ENCODE assay signal across 8 cellular contexts in the genomic region with DNA sequence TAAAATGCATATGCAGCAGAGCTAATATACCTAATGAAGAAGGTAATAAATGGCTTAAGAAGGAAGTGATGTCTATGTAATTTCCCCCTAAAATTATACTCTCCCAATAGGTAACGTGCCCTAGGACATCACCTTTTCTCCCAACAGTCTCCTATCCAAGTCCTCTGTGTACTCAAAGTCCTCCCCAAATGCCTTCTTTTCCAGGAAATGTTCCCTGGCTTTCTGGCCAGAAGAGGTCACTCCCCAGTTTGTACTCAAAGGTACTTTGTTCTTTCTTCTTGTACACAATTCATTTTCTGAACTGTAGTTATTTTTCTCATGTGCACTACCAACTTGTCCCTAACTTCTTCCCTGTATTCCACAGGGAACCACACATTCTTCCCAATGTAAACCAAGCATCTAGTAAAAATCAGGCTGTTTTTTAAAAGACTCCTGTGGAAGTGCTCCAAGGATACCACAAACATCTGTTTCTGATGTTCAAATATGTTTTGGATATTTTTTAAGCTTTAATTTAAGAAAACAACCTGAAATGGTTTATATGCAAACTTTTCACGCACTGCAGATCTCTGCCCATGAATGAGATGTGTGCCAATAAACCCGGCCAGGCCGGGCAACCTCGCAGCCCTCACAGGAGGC.
DNase-seq lines count a peak whose midpoint lies in the region; ATAC-seq and TF ChIP-seq lines count a peak whose summit lies in the region.

No MANE protein-coding gene starts in this region.

- TF ChIP-seq POLR2A in transverse colon (IDR thresholded peaks at IDR 0.05): no peak

- no TSS peak for BruUV-seq in MCF 10A (replicated peaks; lab: Mats Ljungman, UMichigan)

- H2BK5ac ChIP-seq in mesenchymal stem cell (ENCODE audit: low read depth, low read length, poor library complexity, severe bottlenecking): no peak overlapping the region

- H2BK15ac ChIP-seq in mesenchymal stem cell (ENCODE audit: low read depth, poor library complexity, severe bottlenecking): no peak overlapping the region

- no peaks in the 10 kb centered on the region for H3K27me3 ChIP-seq in mesenchymal stem cell (ENCODE audit: control insufficient read depth in 1 of 2, insufficient read depth in 1 of 2, low read length in 2 of 2)
- no peaks in the 10 kb centered on the region for H3K27me3 ChIP-seq in transverse colon

- no peaks in the 10 kb centered on the region for H3K9me3 Mint-ChIP-seq in activated T-cell treated with anti-CD3 and anti-CD28 coated beads, Interleukin-2, amount 50 U/mL, for 4 hours
- no peaks in the 10 kb centered on the region for H3K9me3 Mint-ChIP-seq in MCF 10A (ENCODE audit: unreplicated experiment)

- in situ Hi-C loops in transverse colon (cut with MboI; ENCODE audit: low pct_ligation_motif_present in 1 of 4, low pct_unique_long_range_greater_than_20kb in 1 of 4, low sequenced_read_pairs in 3 of 4): loop anchor here in 1 of 4 donors (10.0 kb wide), 1 partner anchor 92 kb away; no protein-coding TSS in a partner anchor

- peaks cover 81% of the 10 kb centered on the region for H3K4me1 Mint-ChIP-seq in activated T-cell treated with anti-CD3 and anti-CD28 coated beads, Interleukin-2, amount 50 U/mL, for 4 hours (ENCODE audit: low read depth)
- H3K4me1 Mint-ChIP-seq in MCF 10A (ENCODE audit: insufficient read depth, unreplicated experiment): peaks cover 57% of the 10 kb centered on the region

- intact Hi-C loops in MCF 10A (cut with micrococcal nuclease) (loop anchor here (5.0 kb wide), 1 partner anchor 46 kb away; no protein-coding TSS in a partner anchor), transverse colon (cut with DNase I; ENCODE audit: low total_unique reads) (no loop called here)

- H3K4me3 ChIP-seq in mesenchymal stem cell (ENCODE audit: insufficient read depth in 1 of 2, low read depth in 1 of 2, low read length in 2 of 2): peak overlapping the region in 1 of 2 experiments; percentile 44
- H3K4me3 ChIP-seq in transverse colon: peak overlapping the region in 2 of 4 donors; percentile 1 to 7

- ATAC-seq in activated T-cell treated with anti-CD3 and anti-CD28 coated beads, Interleukin-2, amount 50 U/mL, for 4 hours: no peak
- ATAC-seq in GM18858 (IDR thresholded peaks at IDR 0.05; ENCODE audit: unreplicated experiment): no peak

- peak overlapping the region; percentile 83 to 88 for H3K18ac ChIP-seq in mesenchymal stem cell (ENCODE audit: low read depth in 1 of 2, low read length in 2 of 2)

- H2BK12ac ChIP-seq in mesenchymal stem cell (ENCODE audit: low read length in 2 of 2): peak overlapping the region; percentile 69 to 94

- H4K8ac ChIP-seq in mesenchymal stem cell (ENCODE audit: low read length): peak overlapping the region; percentile 29

- H3K4ac ChIP-seq in mesenchymal stem cell (ENCODE audit: low read depth in 1 of 2, low read length in 2 of 2): peak overlapping the region in 1 of 2 experiments; percentile 67

- peak overlapping the region; percentile 58 for H3K4me3 Mint-ChIP-seq in activated T-cell treated with anti-CD3 and anti-CD28 coated beads, Interleukin-2, amount 50 U/mL, for 4 hours
- H3K4me3 Mint-ChIP-seq in MCF 10A (ENCODE audit: unreplicated experiment): peak overlapping the region; percentile 21

- H3K4me2 ChIP-seq in mesenchymal stem cell (ENCODE audit: low read length, poor library complexity, severe bottlenecking): no peak overlapping the region

- H2AFZ ChIP-seq in mesenchymal stem cell (ENCODE audit: low read depth, low read length): no peak overlapping the region

- WGBS in mesenchymal stem cell: 80% methylated on average over 5 of the region's 5 CpGs
- 17 to 60% methylated on average over 1 to 5 of the region's 5 CpGs for WGBS in transverse colon (ENCODE audit: low coverage in 1 of 2), 2 donors

- peaks cover 12% of the 10 kb centered on the region for H3K4me1 ChIP-seq in mesenchymal stem cell (ENCODE audit: control insufficient read depth, insufficient read depth, low read depth, low read length)
- H3K4me1 ChIP-seq in transverse colon: peaks cover 31 to 91% (median 64%) of the 10 kb centered on the region in 4 donors

- TF ChIP-seq CTCF in MCF 10A (IDR thresholded peaks at IDR 0.05; ENCODE audit: unreplicated experiment) (no peak), transverse colon (IDR thresholded peaks at IDR 0.05) (no peak)

- peak overlapping the region; percentile 96 for H3K27ac Mint-ChIP-seq in MCF 10A (ENCODE audit: low read depth, unreplicated experiment)

- POLR2A ChIA-PET in MCF 10A (lab: Yijun Ruan, JAX): interaction anchor here (0.7 to 5.4 kb wide), 25 partner anchors 8 to 1611 kb away, joined by 3 to 65 read pairs (median 10); no protein-coding TSS in a partner anchor

- peak overlapping the region; percentile 70 for H4K91ac ChIP-seq in mesenchymal stem cell (ENCODE audit: low read length)

- H3K9me3 ChIP-seq in mesenchymal stem cell (ENCODE audit: control insufficient read depth, low read length): no peaks in the 10 kb centered on the region
- H3K9me3 ChIP-seq in transverse colon: no peaks in the 10 kb centered on the region

- H3K79me1 ChIP-seq in mesenchymal stem cell (replicated peaks; ENCODE audit: low read length, poor library complexity, severe bottlenecking): peaks cover 27% of the 10 kb centered on the region

- no peak overlapping the region for H3K14ac ChIP-seq in mesenchymal stem cell (ENCODE audit: low read length in 2 of 2)

- no peak for DNase-seq in activated T-cell treated with anti-CD3 and anti-CD28 coated beads, Interleukin-2, amount 50 U/mL, for 4 hours
- no peak for DNase-seq in activated T-cell treated with anti-CD3 and anti-CD28 coated beads, Interleukin-2, amount 50 U/mL, for 48 hours
- peak; percentile 54 for DNase-seq in MCF 10A (ENCODE audit: unreplicated experiment)
- DNase-seq in mesenchymal stem cell: no peak
- no peak for DNase-seq in transverse colon
- DNase-seq in stimulated activated CD4-positive, alpha-beta T cell treated with anti-CD3 and anti-CD28 coated beads, Interleukin-1b, Interleukin-23, amount 100 ng/mL, for 48 hours: no peak
- DNase-seq in SK-N-DZ (ENCODE audit: low spot score): no peak

- H3K9ac ChIP-seq in mesenchymal stem cell (ENCODE audit: low read length): peak overlapping the region; percentile 71

- H3K27ac ChIP-seq in mesenchymal stem cell (ENCODE audit: low read length, poor library complexity, severe bottlenecking): peak overlapping the region; percentile 31
- H3K27ac ChIP-seq in transverse colon: peak overlapping the region; percentile 79 to 86 (median 81)

- CTCF ChIA-PET in MCF 10A (lab: Yijun Ruan, JAX): interaction anchor here (0.7 to 6.1 kb wide), 18 partner anchors 9 to 120 kb away, joined by 3 to 51 read pairs (median 4); no protein-coding TSS in a partner anchor

- H3K23ac ChIP-seq in mesenchymal stem cell (ENCODE audit: low read length in 2 of 2): no peak overlapping the region

- H3K36me3 Mint-ChIP-seq in activated T-cell treated with anti-CD3 and anti-CD28 coated beads, Interleukin-2, amount 50 U/mL, for 4 hours (ENCODE audit: insufficient read depth): peaks cover 22% of the 10 kb centered on the region
- H3K36me3 Mint-ChIP-seq in MCF 10A (ENCODE audit: insufficient read depth, unreplicated experiment): peaks cover 35% of the 10 kb centered on the region

- H3K27me3 Mint-ChIP-seq in activated T-cell treated with anti-CD3 and anti-CD28 coated beads, Interleukin-2, amount 50 U/mL, for 4 hours (ENCODE audit: low read depth): no peaks in the 10 kb centered on the region
- H3K27me3 Mint-ChIP-seq in MCF 10A (ENCODE audit: insufficient read depth, unreplicated experiment): no peaks in the 10 kb centered on the region

- H2AK5ac ChIP-seq in mesenchymal stem cell (ENCODE audit: low read length, severe bottlenecking): peak overlapping the region; percentile 57

- H2BK120ac ChIP-seq in mesenchymal stem cell (ENCODE audit: low read depth, low read length): no peak overlapping the region

- TF ChIP-seq EP300 in transverse colon (IDR thresholded peaks at IDR 0.05; ENCODE audit: low read depth): peak; percentile 45

- H3K36me3 ChIP-seq in mesenchymal stem cell (ENCODE audit: control insufficient read depth in 1 of 2, insufficient read depth in 2 of 2, low read depth in 1 of 2, low read length in 2 of 2) (peaks cover 6 to 60% of the 10 kb centered on the region in 2 experiments), transverse colon (no peaks in the 10 kb centered on the region)
